Comparison of ENCODE assay signal across 1 cellular context in the genomic region with DNA sequence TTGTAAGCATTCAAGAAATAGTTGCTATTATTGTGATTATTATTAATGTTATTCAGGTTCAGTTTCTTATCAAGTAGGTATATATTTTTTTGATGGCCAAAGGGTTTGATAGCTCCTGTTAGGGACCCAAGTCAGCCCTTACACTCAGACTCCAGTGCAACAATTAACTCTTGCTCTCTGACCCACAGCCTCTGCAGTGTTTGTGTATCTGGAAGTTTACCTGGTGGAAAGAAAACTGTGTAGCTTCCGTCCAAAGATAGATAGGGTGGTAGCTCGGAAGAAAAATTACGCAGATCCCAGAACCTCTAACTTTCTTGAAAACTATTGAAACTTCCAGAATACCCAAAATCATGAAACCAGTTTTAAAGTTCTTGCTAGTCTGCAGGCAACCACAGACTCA.
TF ChIP-seq lines count a peak whose summit lies in the region.

No MANE protein-coding gene starts in this region.

TF ChIP-seq in HepG2, 621 proteins besides CTCF, POLR2A, EP300 and RAD21 (continued from another document and continues in another):
- TF ChIP-seq, protein P1, sequence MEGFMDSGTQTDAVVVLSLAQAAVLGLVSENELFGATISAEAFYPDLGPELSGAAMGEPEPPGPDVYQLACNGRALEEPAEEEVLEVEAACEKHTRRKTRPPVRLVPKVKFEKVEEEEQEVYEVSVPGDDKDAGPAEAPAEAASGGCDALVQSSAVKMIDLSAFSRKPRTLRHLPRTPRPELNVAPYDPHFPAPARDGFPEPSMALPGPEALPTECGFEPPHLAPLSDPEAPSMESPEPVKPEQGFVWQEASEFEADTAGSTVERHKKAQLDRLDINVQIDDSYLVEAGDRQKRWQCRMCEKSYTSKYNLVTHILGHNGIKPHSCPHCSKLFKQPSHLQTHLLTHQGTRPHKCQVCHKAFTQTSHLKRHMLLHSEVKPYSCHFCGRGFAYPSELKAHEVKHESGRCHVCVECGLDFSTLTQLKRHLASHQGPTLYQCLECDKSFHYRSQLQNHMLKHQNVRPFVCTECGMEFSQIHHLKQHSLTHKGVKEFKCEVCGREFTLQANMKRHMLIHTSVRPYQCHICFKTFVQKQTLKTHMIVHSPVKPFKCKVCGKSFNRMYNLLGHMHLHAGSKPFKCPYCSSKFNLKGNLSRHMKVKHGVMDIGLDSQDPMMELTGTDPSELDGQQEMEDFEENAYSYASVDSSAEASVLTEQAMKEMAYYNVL (CRISPR knock-in tag; IDR thresholded peaks at IDR 0.05; ENCODE audit: borderline replicate concordance) = 0 out of 2 replicates have a peak, but pooled peaks have one; percentile 55
- no peak for TF ChIP-seq XRCC5 (optimal IDR thresholded peaks at IDR 0.05; ENCODE audit: low read length)
- TF ChIP-seq, protein P2, sequence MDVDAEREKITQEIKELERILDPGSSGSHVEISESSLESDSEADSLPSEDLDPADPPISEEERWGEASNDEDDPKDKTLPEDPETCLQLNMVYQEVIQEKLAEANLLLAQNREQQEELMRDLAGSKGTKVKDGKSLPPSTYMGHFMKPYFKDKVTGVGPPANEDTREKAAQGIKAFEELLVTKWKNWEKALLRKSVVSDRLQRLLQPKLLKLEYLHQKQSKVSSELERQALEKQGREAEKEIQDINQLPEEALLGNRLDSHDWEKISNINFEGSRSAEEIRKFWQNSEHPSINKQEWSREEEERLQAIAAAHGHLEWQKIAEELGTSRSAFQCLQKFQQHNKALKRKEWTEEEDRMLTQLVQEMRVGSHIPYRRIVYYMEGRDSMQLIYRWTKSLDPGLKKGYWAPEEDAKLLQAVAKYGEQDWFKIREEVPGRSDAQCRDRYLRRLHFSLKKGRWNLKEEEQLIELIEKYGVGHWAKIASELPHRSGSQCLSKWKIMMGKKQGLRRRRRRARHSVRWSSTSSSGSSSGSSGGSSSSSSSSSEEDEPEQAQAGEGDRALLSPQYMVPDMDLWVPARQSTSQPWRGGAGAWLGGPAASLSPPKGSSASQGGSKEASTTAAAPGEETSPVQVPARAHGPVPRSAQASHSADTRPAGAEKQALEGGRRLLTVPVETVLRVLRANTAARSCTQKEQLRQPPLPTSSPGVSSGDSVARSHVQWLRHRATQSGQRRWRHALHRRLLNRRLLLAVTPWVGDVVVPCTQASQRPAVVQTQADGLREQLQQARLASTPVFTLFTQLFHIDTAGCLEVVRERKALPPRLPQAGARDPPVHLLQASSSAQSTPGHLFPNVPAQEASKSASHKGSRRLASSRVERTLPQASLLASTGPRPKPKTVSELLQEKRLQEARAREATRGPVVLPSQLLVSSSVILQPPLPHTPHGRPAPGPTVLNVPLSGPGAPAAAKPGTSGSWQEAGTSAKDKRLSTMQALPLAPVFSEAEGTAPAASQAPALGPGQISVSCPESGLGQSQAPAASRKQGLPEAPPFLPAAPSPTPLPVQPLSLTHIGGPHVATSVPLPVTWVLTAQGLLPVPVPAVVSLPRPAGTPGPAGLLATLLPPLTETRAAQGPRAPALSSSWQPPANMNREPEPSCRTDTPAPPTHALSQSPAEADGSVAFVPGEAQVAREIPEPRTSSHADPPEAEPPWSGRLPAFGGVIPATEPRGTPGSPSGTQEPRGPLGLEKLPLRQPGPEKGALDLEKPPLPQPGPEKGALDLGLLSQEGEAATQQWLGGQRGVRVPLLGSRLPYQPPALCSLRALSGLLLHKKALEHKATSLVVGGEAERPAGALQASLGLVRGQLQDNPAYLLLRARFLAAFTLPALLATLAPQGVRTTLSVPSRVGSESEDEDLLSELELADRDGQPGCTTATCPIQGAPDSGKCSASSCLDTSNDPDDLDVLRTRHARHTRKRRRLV (CRISPR knock-in tag; IDR thresholded peaks at IDR 0.05) = 0 out of 2 replicates have a peak, but pooled peaks have one; percentile 57
- TF ChIP-seq HES4 (CRISPR knock-in tag; IDR thresholded peaks at IDR 0.05; ENCODE audit: borderline replicate concordance) = no peak
- peak; percentile 31; the same call in 1 of the 2 replicates for TF ChIP-seq FOXJ3 (CRISPR knock-in tag; IDR thresholded peaks at IDR 0.05; ENCODE audit: borderline replicate concordance)
- no peak for TF ChIP-seq CCAR2 (optimal IDR thresholded peaks at IDR 0.05; ENCODE audit: low read depth, low read length)
- TF ChIP-seq, protein P3, sequence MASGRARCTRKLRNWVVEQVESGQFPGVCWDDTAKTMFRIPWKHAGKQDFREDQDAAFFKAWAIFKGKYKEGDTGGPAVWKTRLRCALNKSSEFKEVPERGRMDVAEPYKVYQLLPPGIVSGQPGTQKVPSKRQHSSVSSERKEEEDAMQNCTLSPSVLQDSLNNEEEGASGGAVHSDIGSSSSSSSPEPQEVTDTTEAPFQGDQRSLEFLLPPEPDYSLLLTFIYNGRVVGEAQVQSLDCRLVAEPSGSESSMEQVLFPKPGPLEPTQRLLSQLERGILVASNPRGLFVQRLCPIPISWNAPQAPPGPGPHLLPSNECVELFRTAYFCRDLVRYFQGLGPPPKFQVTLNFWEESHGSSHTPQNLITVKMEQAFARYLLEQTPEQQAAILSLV (CRISPR knock-in tag; IDR thresholded peaks at IDR 0.05; ENCODE audit: borderline replicate concordance) = no peak
- TF ChIP-seq, protein P4, sequence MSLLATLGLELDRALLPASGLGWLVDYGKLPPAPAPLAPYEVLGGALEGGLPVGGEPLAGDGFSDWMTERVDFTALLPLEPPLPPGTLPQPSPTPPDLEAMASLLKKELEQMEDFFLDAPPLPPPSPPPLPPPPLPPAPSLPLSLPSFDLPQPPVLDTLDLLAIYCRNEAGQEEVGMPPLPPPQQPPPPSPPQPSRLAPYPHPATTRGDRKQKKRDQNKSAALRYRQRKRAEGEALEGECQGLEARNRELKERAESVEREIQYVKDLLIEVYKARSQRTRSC (CRISPR knock-in tag; IDR thresholded peaks at IDR 0.05; ENCODE audit: low read depth) = no peak
- no peak for TF ChIP-seq EED (CRISPR knock-in tag; IDR thresholded peaks at IDR 0.05)
- TF ChIP-seq ZSCAN20 (CRISPR knock-in tag; IDR thresholded peaks at IDR 0.05; ENCODE audit: borderline replicate concordance) = peak; percentile 48; the same call in 1 of the 2 replicates
- TF ChIP-seq CBX2 (IDR thresholded peaks at IDR 0.05; ENCODE audit: low read depth, low read length) = no peak
- no peak for TF ChIP-seq CBX2 (CRISPR knock-in tag; IDR thresholded peaks at IDR 0.05; ENCODE audit: low read depth)
- peak; percentile 39; the same call in 1 of the 2 replicates for TF ChIP-seq POGZ (CRISPR knock-in tag; IDR thresholded peaks at IDR 0.05)
- TF ChIP-seq, protein P5, sequence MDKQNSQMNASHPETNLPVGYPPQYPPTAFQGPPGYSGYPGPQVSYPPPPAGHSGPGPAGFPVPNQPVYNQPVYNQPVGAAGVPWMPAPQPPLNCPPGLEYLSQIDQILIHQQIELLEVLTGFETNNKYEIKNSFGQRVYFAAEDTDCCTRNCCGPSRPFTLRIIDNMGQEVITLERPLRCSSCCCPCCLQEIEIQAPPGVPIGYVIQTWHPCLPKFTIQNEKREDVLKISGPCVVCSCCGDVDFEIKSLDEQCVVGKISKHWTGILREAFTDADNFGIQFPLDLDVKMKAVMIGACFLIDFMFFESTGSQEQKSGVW (CRISPR knock-in tag; IDR thresholded peaks at IDR 0.05; ENCODE audit: borderline replicate concordance) = no peak
- peak; percentile 47; the same call in 1 of the 2 replicates for TF ChIP-seq PPARG (CRISPR knock-in tag; conservative IDR thresholded peaks at IDR 0.05)
- TF ChIP-seq SOX13 (IDR thresholded peaks at IDR 0.05) = no peak
- TF ChIP-seq SOX13 (CRISPR knock-in tag; conservative IDR thresholded peaks at IDR 0.05 in 1 of 2, IDR thresholded peaks at IDR 0.05 in 1 of 2) = no peak
- TF ChIP-seq HDAC1 (CRISPR knock-in tag; IDR thresholded peaks at IDR 0.05) = no peak
- TF ChIP-seq NFYC (CRISPR knock-in tag; IDR thresholded peaks at IDR 0.05) = no peak
- no peak for TF ChIP-seq KDM1A (CRISPR knock-in tag; IDR thresholded peaks at IDR 0.05)
- no peak for TF ChIP-seq ZNF772 (CRISPR knock-in tag; IDR thresholded peaks at IDR 0.05)
- 0 out of 2 replicates have a peak, but pooled peaks have one; percentile 18 for TF ChIP-seq MIXL1 (CRISPR knock-in tag; IDR thresholded peaks at IDR 0.05)
- TF ChIP-seq HNRNPL (IDR thresholded peaks at IDR 0.05; ENCODE audit: low read depth, low read length) = no peak
- peak; percentile 11; the same call in 1 of the 2 replicates for TF ChIP-seq NR2F6 (IDR thresholded peaks at IDR 0.05)
- no peak for TF ChIP-seq NR2F6 (CRISPR knock-in tag; IDR thresholded peaks at IDR 0.05)
- TF ChIP-seq CBX5 (CRISPR knock-in tag; IDR thresholded peaks at IDR 0.05; ENCODE audit: borderline replicate concordance) = no peak
- TF ChIP-seq FOXP1 (IDR thresholded peaks at IDR 0.05) = no peak
- 0 out of 2 replicates have a peak, but pooled peaks have one; percentile 51 for TF ChIP-seq FOXP1 (CRISPR knock-in tag; IDR thresholded peaks at IDR 0.05)
- TF ChIP-seq, protein P6, sequence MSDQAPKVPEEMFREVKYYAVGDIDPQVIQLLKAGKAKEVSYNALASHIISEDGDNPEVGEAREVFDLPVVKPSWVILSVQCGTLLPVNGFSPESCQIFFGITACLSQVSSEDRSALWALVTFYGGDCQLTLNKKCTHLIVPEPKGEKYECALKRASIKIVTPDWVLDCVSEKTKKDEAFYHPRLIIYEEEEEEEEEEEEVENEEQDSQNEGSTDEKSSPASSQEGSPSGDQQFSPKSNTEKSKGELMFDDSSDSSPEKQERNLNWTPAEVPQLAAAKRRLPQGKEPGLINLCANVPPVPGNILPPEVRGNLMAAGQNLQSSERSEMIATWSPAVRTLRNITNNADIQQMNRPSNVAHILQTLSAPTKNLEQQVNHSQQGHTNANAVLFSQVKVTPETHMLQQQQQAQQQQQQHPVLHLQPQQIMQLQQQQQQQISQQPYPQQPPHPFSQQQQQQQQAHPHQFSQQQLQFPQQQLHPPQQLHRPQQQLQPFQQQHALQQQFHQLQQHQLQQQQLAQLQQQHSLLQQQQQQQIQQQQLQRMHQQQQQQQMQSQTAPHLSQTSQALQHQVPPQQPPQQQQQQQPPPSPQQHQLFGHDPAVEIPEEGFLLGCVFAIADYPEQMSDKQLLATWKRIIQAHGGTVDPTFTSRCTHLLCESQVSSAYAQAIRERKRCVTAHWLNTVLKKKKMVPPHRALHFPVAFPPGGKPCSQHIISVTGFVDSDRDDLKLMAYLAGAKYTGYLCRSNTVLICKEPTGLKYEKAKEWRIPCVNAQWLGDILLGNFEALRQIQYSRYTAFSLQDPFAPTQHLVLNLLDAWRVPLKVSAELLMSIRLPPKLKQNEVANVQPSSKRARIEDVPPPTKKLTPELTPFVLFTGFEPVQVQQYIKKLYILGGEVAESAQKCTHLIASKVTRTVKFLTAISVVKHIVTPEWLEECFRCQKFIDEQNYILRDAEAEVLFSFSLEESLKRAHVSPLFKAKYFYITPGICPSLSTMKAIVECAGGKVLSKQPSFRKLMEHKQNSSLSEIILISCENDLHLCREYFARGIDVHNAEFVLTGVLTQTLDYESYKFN (CRISPR knock-in tag; conservative IDR thresholded peaks at IDR 0.05) = peak; percentile 50
- no peak for TF ChIP-seq YEATS4 (CRISPR knock-in tag; IDR thresholded peaks at IDR 0.05; ENCODE audit: borderline replicate concordance)
- TF ChIP-seq SP1 (IDR thresholded peaks at IDR 0.05) = no peak
- no peak for TF ChIP-seq SP1 (CRISPR knock-in tag; IDR thresholded peaks at IDR 0.05)
- no peak for TF ChIP-seq IKZF4 (CRISPR knock-in tag; IDR thresholded peaks at IDR 0.05; ENCODE audit: borderline replicate concordance, low read depth, not compliant biosample characterization)
- TF ChIP-seq ZNF850 (CRISPR knock-in tag; conservative IDR thresholded peaks at IDR 0.05) = 0 out of 2 replicates have a peak, but pooled peaks have one; percentile 40
- TF ChIP-seq, protein P7, sequence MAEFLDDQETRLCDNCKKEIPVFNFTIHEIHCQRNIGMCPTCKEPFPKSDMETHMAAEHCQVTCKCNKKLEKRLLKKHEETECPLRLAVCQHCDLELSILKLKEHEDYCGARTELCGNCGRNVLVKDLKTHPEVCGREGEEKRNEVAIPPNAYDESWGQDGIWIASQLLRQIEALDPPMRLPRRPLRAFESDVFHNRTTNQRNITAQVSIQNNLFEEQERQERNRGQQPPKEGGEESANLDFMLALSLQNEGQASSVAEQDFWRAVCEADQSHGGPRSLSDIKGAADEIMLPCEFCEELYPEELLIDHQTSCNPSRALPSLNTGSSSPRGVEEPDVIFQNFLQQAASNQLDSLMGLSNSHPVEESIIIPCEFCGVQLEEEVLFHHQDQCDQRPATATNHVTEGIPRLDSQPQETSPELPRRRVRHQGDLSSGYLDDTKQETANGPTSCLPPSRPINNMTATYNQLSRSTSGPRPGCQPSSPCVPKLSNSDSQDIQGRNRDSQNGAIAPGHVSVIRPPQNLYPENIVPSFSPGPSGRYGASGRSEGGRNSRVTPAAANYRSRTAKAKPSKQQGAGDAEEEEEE (CRISPR knock-in tag; IDR thresholded peaks at IDR 0.05; ENCODE audit: borderline replicate concordance) = no peak
- TF ChIP-seq ZNF652 (CRISPR knock-in tag; IDR thresholded peaks at IDR 0.05; ENCODE audit: borderline replicate concordance, low read depth) = peak; percentile 76; the same call in 1 of the 2 replicates
- no peak for TF ChIP-seq ZNF891 (CRISPR knock-in tag; IDR thresholded peaks at IDR 0.05)
- no peak for TF ChIP-seq ZNF331 (CRISPR knock-in tag; IDR thresholded peaks at IDR 0.05)
- no peak for TF ChIP-seq ZNF3 (CRISPR knock-in tag; IDR thresholded peaks at IDR 0.05)
- TF ChIP-seq TRIM24 (CRISPR knock-in tag; IDR thresholded peaks at IDR 0.05) = no peak
- no peak for TF ChIP-seq EZH2 (conservative IDR thresholded peaks at IDR 0.05; ENCODE audit: low read depth, low read length)
